ENCODE assay signal across 16 cellular contexts in genomic region chr13:71067164-71067815, GRCh38.
A peak's percentile ranks its signal among the peaks of the same experiment; 100 is the strongest.
DNase-seq lines count a peak whose midpoint lies in the region; FAIRE-seq and TF ChIP-seq lines count a peak whose summit lies in the region.
"Had no signal": no experiment of that assay in that cellular context is flagged by ENCODE, and none has a peak within 500 bp of the region (broad histone marks: within the 10 kb centered on the region; RNA-seq: fewer than 3 reads in every experiment).

No MANE protein-coding gene starts in this region.

- peak; percentile 34 for DNase-seq in NCI-H2171 treated with DMSO at 0.1 percent for 48 hours (lab: John Stamatoyannopoulos, UW)
- DNase-seq in NCI-H2171 (lab: John Stamatoyannopoulos, UW) = no peak
- DNase-seq in SK-N-DZ (ENCODE audit: low spot score) = peak; percentile 22
- DNase-seq in kidney = peak; percentile 20
- DNase-seq in small intestine = peak; percentile 16
- DNase-seq in stimulated activated naive CD4-positive, alpha-beta T cell (lab: John Stamatoyannopoulos, UW) = no peak
- DNase-seq in brain microvascular endothelial cell = no peak
- DNase-seq in stimulated activated CD4-positive, alpha-beta T cell treated with anti-CD3 and anti-CD28 coated beads, Interleukin-15, amount 100 ng/mL, for 24 hours = no peak
- DNase-seq: ACHN; activated effector memory CD4-positive, alpha-beta T cell treated with Interleukin-2 at 50 U/mL for 16 hours; CD8-positive, alpha-beta T cell; glutamatergic neuron; NCI-H226; stimulated activated CD4-positive, alpha-beta T cell treated with anti-CD3 and anti-CD28 coated beads, Interleukin-12 subunit alpha, Interleukin-12 subunit beta, amount 100 ng/mL, for 4 hours had no signal

- H3K4me3 ChIP-seq in kidney (ENCODE audit: low read length in 2 of 2) (no peak overlapping the region), small intestine (ENCODE audit: low read depth in 1 of 2, low read length in 2 of 2) (no peak overlapping the region), brain microvascular endothelial cell (ENCODE audit: low read depth, low read length) (no peak overlapping the region)

- WGBS in small intestine, 3 donors = 74 to 87% (median 83%) methylated on average over 3 of the region's 3 CpGs

- TF ChIP-seq CTCF in kidney (IDR thresholded peaks at IDR 0.05; ENCODE audit: borderline replicate concordance, extremely low read depth, insufficient read depth) (no peak), brain microvascular endothelial cell (IDR thresholded peaks at IDR 0.05; ENCODE audit: low read depth, low read length, missing control alignments) (no peak)

- H3K9me3 ChIP-seq in kidney (ENCODE audit: control insufficient read depth in 1 of 2, low read length in 2 of 2) (no peaks in the 10 kb centered on the region), small intestine (ENCODE audit: control insufficient read depth, low read depth) (no peaks in the 10 kb centered on the region)

- no peak overlapping the region for H3K27ac ChIP-seq in kidney (ENCODE audit: low read depth in 2 of 2, low read length in 2 of 2)
- no peak overlapping the region for H3K27ac ChIP-seq in small intestine (ENCODE audit: low read depth in 1 of 2, low read length in 1 of 2)
- no peak overlapping the region for H3K27ac ChIP-seq in brain microvascular endothelial cell

- in situ Hi-C loops in brain microvascular endothelial cell (cut with HindIII; ENCODE audit: low pct_ligation_motif_present, low sequenced_read_pairs) = no loop called here

- FAIRE-seq in kidney (lab: Jason Lieb, UNC) (no peak), small intestine (lab: Jason Lieb, UNC) (no peak)
- FAIRE-seq: G401.6, islet of Langerhans had no signal

- H3K9ac ChIP-seq in kidney (ENCODE audit: low read length in 2 of 2) = no peak overlapping the region

- H3K4me1 ChIP-seq in kidney (ENCODE audit: control insufficient read depth in 1 of 2, insufficient read depth in 1 of 2, low read depth in 1 of 2, low read length in 2 of 2) (no peaks in the 10 kb centered on the region), small intestine (ENCODE audit: control insufficient read depth in 2 of 2, insufficient read depth in 1 of 2, low read depth in 1 of 2, low read length in 1 of 2) (no peaks in the 10 kb centered on the region)

- intact Hi-C loops in kidney (cut with DNase I) = no loop called here

- H3K36me3 ChIP-seq in kidney (ENCODE audit: control insufficient read depth in 1 of 2, insufficient read depth in 2 of 2, low read length in 2 of 2) (no peaks in the 10 kb centered on the region), small intestine (ENCODE audit: control insufficient read depth in 2 of 2, insufficient read depth in 2 of 2, low read length in 2 of 2) (no peaks in the 10 kb centered on the region), brain microvascular endothelial cell (replicated peaks) (no peaks in the 10 kb centered on the region)

- no peaks in the 10 kb centered on the region for H3K27me3 ChIP-seq in small intestine (ENCODE audit: control insufficient read depth in 2 of 2, insufficient read depth in 2 of 2, low read length in 2 of 2)
- no peaks in the 10 kb centered on the region for H3K27me3 ChIP-seq in brain microvascular endothelial cell (replicated peaks)

Comparison
In these comparisons a context has a peak if more than half of its experiments do, and no peak if none do; other contexts are left out.
1. DNase-seq: peak in NCI-H2171 treated with DMSO at 0.1 percent for 48 hours (single experiment), SK-N-DZ (single experiment), kidney (single experiment) and small intestine (single experiment); none in NCI-H2171 (single experiment), stimulated activated naive CD4-positive, alpha-beta T cell (0 of 6), brain microvascular endothelial cell (single experiment) and stimulated activated CD4-positive, alpha-beta T cell treated with anti-CD3 and anti-CD28 coated beads, Interleukin-15, amount 100 ng/mL, for 24 hours (single experiment).